In the genomic region with DNA sequence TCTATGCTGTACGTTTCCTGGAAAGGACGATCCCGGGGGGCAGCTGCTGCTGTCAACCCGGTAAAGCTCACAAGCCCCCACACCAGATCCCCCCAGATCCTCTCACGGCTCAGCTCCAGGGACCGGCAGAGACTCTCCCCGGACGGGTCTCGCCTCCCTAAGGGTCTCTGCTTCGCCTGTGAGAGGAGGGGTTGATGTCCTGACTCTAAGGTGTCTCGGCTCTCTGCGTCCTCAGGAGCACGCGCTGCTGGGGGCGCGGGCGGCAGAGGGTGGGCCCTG, we compare ENCODE assay signal across 8 cellular contexts. TPM values are rescaled to one million over a fixed set of nuclear protein-coding genes. Genes with fewer than 3 reads are reported as not detected.
DNase-seq lines count a peak whose midpoint lies in the region; ATAC-seq and TF ChIP-seq lines count a peak whose summit lies in the region.

No MANE protein-coding gene starts in this region.

- peaks cover 0 to 4% (median 0%) of the 10 kb centered on the region in 3 donors for H3K36me3 Mint-ChIP-seq in naive thymus-derived CD8-positive, alpha-beta T cell

- H3K4me1 ChIP-seq in MM.1S (ENCODE audit: low read length), result peaks cover 3% of the 10 kb centered on the region; the same call in 1 of the 2 replicates
- H3K4me1 ChIP-seq in ectodermal cell (ENCODE audit: control insufficient read depth, insufficient read depth, low read length), result no peaks in the 10 kb centered on the region

- H3K36me3 ChIP-seq in MM.1S (replicated peaks; ENCODE audit: insufficient read depth, low read length) (no peaks in the 10 kb centered on the region), ectodermal cell (ENCODE audit: control insufficient read depth, insufficient read depth, low read length) (no peaks in the 10 kb centered on the region)

- ATAC-seq in GM21447 (IDR thresholded peaks at IDR 0.05; ENCODE audit: unreplicated experiment), result peak; percentile 12
- ATAC-seq in naive thymus-derived CD8-positive, alpha-beta T cell, result peak in 1 of 2 donors; percentile 25

- no peaks in the 10 kb centered on the region for H3K9me3 Mint-ChIP-seq in naive thymus-derived CD8-positive, alpha-beta T cell

- H3K27ac ChIP-seq in MM.1S (ENCODE audit: low read length) (no peak overlapping the region), ectodermal cell (ENCODE audit: insufficient read depth, low read depth, low read length, poor library complexity, severe bottlenecking) (no peak overlapping the region)

- H3K27ac Mint-ChIP-seq in naive thymus-derived CD8-positive, alpha-beta T cell, result peak overlapping the region in 7 of 10 donors; percentile 11 to 75 (median 54)

- H3F3A ChIP-seq in MM.1S (ENCODE audit: insufficient read depth, low read length), result peaks cover under 1% of the 10 kb centered on the region; the same call in 1 of the 2 replicates

- peak overlapping the region; percentile 53 to 89 (median 80) for H3K4me3 Mint-ChIP-seq in naive thymus-derived CD8-positive, alpha-beta T cell

- H3K4me2 ChIP-seq in MM.1S (ENCODE audit: low read depth, low read length), result peak overlapping the region; percentile 68; the same call in 1 of the 2 replicates

- H4K20me1 ChIP-seq in MM.1S (ENCODE audit: insufficient read depth, low read length), result no peaks in the 10 kb centered on the region

- TF ChIP-seq CTCF in MM.1S (IDR thresholded peaks at IDR 0.05; ENCODE audit: low read length), result no peak

- DNase-seq in MM.1S, result no peak
- peak in 4 of 10 donors; percentile 3 to 25 (median 14) for DNase-seq in naive thymus-derived CD8-positive, alpha-beta T cell
- no peak for DNase-seq in activated effector memory CD4-positive, alpha-beta T cell treated with anti-CD3 and anti-CD28 coated beads, Interleukin-2, amount 50 U/mL, for 16 hours
- DNase-seq in SHP77 treated with DMSO at 0.1 percent for 48 hours (lab: John Stamatoyannopoulos, UW), result no peak
- no peak for DNase-seq in NCI-H1436 (lab: John Stamatoyannopoulos, UW)
- no peak for DNase-seq in central memory CD4-positive, alpha-beta T cell

- peak overlapping the region; percentile 55; the same call in 1 of the 2 replicates for H3K9ac ChIP-seq in MM.1S (ENCODE audit: low read length)

- H3K4me3 ChIP-seq in MM.1S (ENCODE audit: low read length) (peak overlapping the region; percentile 65), ectodermal cell (ENCODE audit: insufficient read depth, low read depth, low read length) (peak overlapping the region; percentile 68)

- H3K27me3 ChIP-seq in MM.1S (replicated peaks; ENCODE audit: insufficient read depth, low read length) (no peaks in the 10 kb centered on the region), ectodermal cell (ENCODE audit: control insufficient read depth, insufficient read depth, low read length, poor library complexity, severe bottlenecking) (peaks cover 34% of the 10 kb centered on the region)

- no peaks in the 10 kb centered on the region for H3K9me3 ChIP-seq in MM.1S (replicated peaks; ENCODE audit: insufficient read depth, low read length)
- no peaks in the 10 kb centered on the region for H3K9me3 ChIP-seq in ectodermal cell (ENCODE audit: control insufficient read depth, low read length)

- no peaks in the 10 kb centered on the region for H3K9me2 ChIP-seq in MM.1S (replicated peaks; ENCODE audit: insufficient read depth, low read length)

- peaks cover 10 to 48% (median 44%) of the 10 kb centered on the region in 4 donors for H3K4me1 Mint-ChIP-seq in naive thymus-derived CD8-positive, alpha-beta T cell

- WGBS in ectodermal cell, 2 experiments, result 3 to 6% methylated on average over 17 of the region's 17 CpGs

- POLR2A ChIA-PET in naive thymus-derived CD8-positive, alpha-beta T cell (lab: Charles Lee), result interaction anchor here (0.7 to 1.7 kb wide), 7 partner anchors 10 to 96 kb away, joined by 3 to 6 read pairs (median 3); no protein-coding TSS in a partner anchor

- no peaks in the 10 kb centered on the region for H3K27me3 Mint-ChIP-seq in naive thymus-derived CD8-positive, alpha-beta T cell

- peak overlapping the region; percentile 30; the same call in 1 of the 2 replicates for H2AFZ ChIP-seq in MM.1S (ENCODE audit: low read length)

- 0 out of 2 replicates have a peak, but pooled peaks cover 3% of the 10 kb centered on the region for H3K79me2 ChIP-seq in MM.1S (ENCODE audit: low read length)

RNA-seq across cellular contexts. Expression of gene PSTPIP2, which starts 0.5 kb away (rescaled TPM):
- 5.9 TPM for polyA plus RNA-seq in ectodermal cell (2013, experiment 1 of 4)
- 5.5 TPM for polyA plus RNA-seq in ectodermal cell (2013, experiment 2 of 4)
- polyA plus RNA-seq in ectodermal cell (2013, experiment 3 of 4), result 5.9 TPM
- polyA plus RNA-seq in ectodermal cell (2013, experiment 4 of 4), result 5.9 TPM
- total RNA-seq in naive thymus-derived CD8-positive, alpha-beta T cell, result 1 to 10 TPM; 6.6 to 8.7 TPM
- polyA plus RNA-seq in naive thymus-derived CD8-positive, alpha-beta T cell, result 10 to 100 TPM; 10.9 to 17.2 (median 15.1) TPM

RNA-seq across cellular contexts. Expression of gene ATP5F1A, which starts 26.5 kb away (rescaled TPM):
- 766 TPM for polyA plus RNA-seq in ectodermal cell (2013, experiment 1 of 4)
- polyA plus RNA-seq in ectodermal cell (2013, experiment 2 of 4), result 748 TPM
- polyA plus RNA-seq in ectodermal cell (2013, experiment 3 of 4), result 645 TPM
- polyA plus RNA-seq in ectodermal cell (2013, experiment 4 of 4), result 711 TPM
- 100 to 1,000 TPM; 277 to 284 TPM for total RNA-seq in naive thymus-derived CD8-positive, alpha-beta T cell
- polyA plus RNA-seq in naive thymus-derived CD8-positive, alpha-beta T cell, result 100 to 1,000 TPM; 496 to 502 (median 498) TPM

RNA-seq across cellular contexts. Expression of gene HAUS1, which starts 32.6 kb away (rescaled TPM):
- polyA plus RNA-seq in ectodermal cell (2013, experiment 1 of 4), result 127 TPM
- 107 TPM for polyA plus RNA-seq in ectodermal cell (2013, experiment 2 of 4)
- polyA plus RNA-seq in ectodermal cell (2013, experiment 3 of 4), result 116 TPM
- polyA plus RNA-seq in ectodermal cell (2013, experiment 4 of 4), result 128 TPM
- 10 to 100 TPM; 19.8 to 20.7 TPM for total RNA-seq in naive thymus-derived CD8-positive, alpha-beta T cell
- 10 to 100 TPM; 35.1 to 48.4 (median 46.0) TPM for polyA plus RNA-seq in naive thymus-derived CD8-positive, alpha-beta T cell
